ENCODE assay signal across 8 cellular contexts in the genomic region with DNA sequence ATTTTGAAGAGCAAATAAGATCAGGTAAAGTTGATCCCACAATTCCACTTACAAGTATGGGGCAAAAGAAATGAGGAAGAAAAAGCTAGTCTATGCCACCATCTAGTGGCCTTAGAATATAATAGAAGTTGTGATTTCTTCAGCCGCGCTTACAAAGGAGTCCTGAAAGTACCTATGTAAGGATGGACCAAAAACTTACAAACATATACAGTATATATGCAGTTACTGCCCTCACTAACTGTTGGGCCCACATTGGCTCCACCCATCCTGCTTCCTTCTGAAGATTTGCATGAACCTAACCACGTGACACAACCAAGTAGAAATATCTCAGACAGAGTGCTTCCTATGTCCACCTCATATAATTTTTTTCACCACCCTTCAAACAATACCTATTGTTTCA. TPM values are rescaled to one million over a fixed set of nuclear protein-coding genes. Genes with fewer than 3 reads are reported as not detected.
A peak's percentile ranks its signal among the peaks of the same experiment; 100 is the strongest.
DNase-seq lines count a peak whose midpoint lies in the region; ATAC-seq and TF ChIP-seq lines count a peak whose summit lies in the region.

No MANE protein-coding gene starts in this region.

- H3K9me3 ChIP-seq in cardiac muscle cell (ENCODE audit: low read depth), result no peaks in the 10 kb centered on the region
- H3K9me3 ChIP-seq in right cardiac atrium (ENCODE audit: control insufficient read depth, low read length), result no peaks in the 10 kb centered on the region
- H3K9me3 ChIP-seq in OCI-LY1 (ENCODE audit: low read length), result no peaks in the 10 kb centered on the region
- H3K9me3 ChIP-seq in naive thymus-derived CD4-positive, alpha-beta T cell (ENCODE audit: control insufficient read depth in 2 of 3, low read length in 3 of 3), result no peaks in the 10 kb centered on the region

- H3K9me3 Mint-ChIP-seq in naive thymus-derived CD4-positive, alpha-beta T cell, result no peaks in the 10 kb centered on the region

- TF ChIP-seq CTCF in cardiac muscle cell (IDR thresholded peaks at IDR 0.05; ENCODE audit: low read depth, low read length) (peak; percentile 46), LNCAP (IDR thresholded peaks at IDR 0.05) (peak; percentile 59), OCI-LY1 (IDR thresholded peaks at IDR 0.05; ENCODE audit: low read length) (peak; percentile 63)

- POLR2A ChIA-PET in naive thymus-derived CD4-positive, alpha-beta T cell (lab: Charles Lee), result no interaction called here

- no peak for ATAC-seq in right cardiac atrium
- ATAC-seq in naive thymus-derived CD4-positive, alpha-beta T cell, result peak; percentile 22

- H2AFZ ChIP-seq in OCI-LY1 (ENCODE audit: low read length), result no peak overlapping the region

- H3K79me2 ChIP-seq in OCI-LY1 (ENCODE audit: insufficient read depth, low read length), result no peaks in the 10 kb centered on the region

- no peak overlapping the region for H3K9ac ChIP-seq in OCI-LY1 (ENCODE audit: low read length)

- peak; percentile 56 to 70 for DNase-seq in cardiac muscle cell (ENCODE audit: low read depth in 1 of 2, low spot score in 1 of 2)
- DNase-seq in right cardiac atrium, result no peak
- DNase-seq in HCEC 1CT, result peak; percentile 57
- peak; percentile 57 for DNase-seq in dedifferentiated amniotic fluid mesenchymal stem cell (ENCODE audit: extremely low spot score)
- peak in 3 of 9 donors; percentile 1 to 8 (median 7) for DNase-seq in naive thymus-derived CD4-positive, alpha-beta T cell
- no peak for DNase-seq in NK-92 treated with Interleukin-12 subunit alpha and Interleukin-12 subunit beta, amount 100 ng/mL, for 24 hours (lab: John Stamatoyannopoulos, UW)

- intact Hi-C loops in right cardiac atrium (cut with DNase I), result no loop called here
- intact Hi-C loops in naive thymus-derived CD4-positive, alpha-beta T cell (cut with micrococcal nuclease), result no loop called here

- H3K27ac ChIP-seq in cardiac muscle cell (no peak overlapping the region), right cardiac atrium (ENCODE audit: low read length) (no peak overlapping the region), OCI-LY1 (ENCODE audit: low read depth, low read length, poor library complexity, severe bottlenecking) (no peak overlapping the region)
- no peak overlapping the region for H3K27ac ChIP-seq in naive thymus-derived CD4-positive, alpha-beta T cell (ENCODE audit: low read depth, low read length)

- CTCF ChIA-PET in naive thymus-derived CD4-positive, alpha-beta T cell (lab: Charles Lee), result interaction anchor here (0.6 kb wide), 1 partner anchor 807 kb away, joined by 3 read pairs; no protein-coding TSS in a partner anchor

- no peak overlapping the region for H3K4me2 ChIP-seq in OCI-LY1 (ENCODE audit: low read length)

- WGBS in right cardiac atrium, result 9% methylated on average over 3 of the region's 3 CpGs

- H3K4me3 ChIP-seq in cardiac muscle cell (no peak overlapping the region), right cardiac atrium (ENCODE audit: low read length) (no peak overlapping the region), OCI-LY1 (ENCODE audit: low read depth, low read length, poor library complexity, severe bottlenecking) (no peak overlapping the region)
- no peak overlapping the region for H3K4me3 ChIP-seq in naive thymus-derived CD4-positive, alpha-beta T cell (ENCODE audit: low read length)

- peaks cover 0 to 6% (median 0%) of the 10 kb centered on the region in 7 donors for H3K4me1 Mint-ChIP-seq in naive thymus-derived CD4-positive, alpha-beta T cell

- no peaks in the 10 kb centered on the region for H3K36me3 ChIP-seq in cardiac muscle cell
- no peaks in the 10 kb centered on the region for H3K36me3 ChIP-seq in OCI-LY1 (ENCODE audit: insufficient read depth, low read length)
- no peaks in the 10 kb centered on the region for H3K36me3 ChIP-seq in naive thymus-derived CD4-positive, alpha-beta T cell (ENCODE audit: control insufficient read depth in 2 of 3, insufficient read depth in 3 of 3, low read length in 3 of 3)

- H3K36me3 Mint-ChIP-seq in naive thymus-derived CD4-positive, alpha-beta T cell, result no peaks in the 10 kb centered on the region

- H3K4me1 ChIP-seq in cardiac muscle cell (ENCODE audit: low read depth) (no peaks in the 10 kb centered on the region), right cardiac atrium (ENCODE audit: control insufficient read depth, insufficient read depth, low read length) (no peaks in the 10 kb centered on the region), OCI-LY1 (ENCODE audit: insufficient read depth, low read length, severe bottlenecking) (no peaks in the 10 kb centered on the region)
- H3K4me1 ChIP-seq in naive thymus-derived CD4-positive, alpha-beta T cell (ENCODE audit: control insufficient read depth in 2 of 2, insufficient read depth in 2 of 2, low read length in 2 of 2), result no peaks in the 10 kb centered on the region

- no peaks in the 10 kb centered on the region for H3F3A ChIP-seq in OCI-LY1 (ENCODE audit: insufficient read depth, low read length)

- H3K27me3 ChIP-seq in cardiac muscle cell (no peaks in the 10 kb centered on the region), right cardiac atrium (ENCODE audit: control insufficient read depth, insufficient read depth) (no peaks in the 10 kb centered on the region), OCI-LY1 (ENCODE audit: insufficient read depth, low read length) (no peaks in the 10 kb centered on the region)
- no peaks in the 10 kb centered on the region for H3K27me3 ChIP-seq in naive thymus-derived CD4-positive, alpha-beta T cell (ENCODE audit: control insufficient read depth in 2 of 2, insufficient read depth in 2 of 2, low read length in 2 of 2)

- H3K27me3 Mint-ChIP-seq in naive thymus-derived CD4-positive, alpha-beta T cell, result peaks cover 0 to 5% (median 0%) of the 10 kb centered on the region in 5 donors

- H3K27ac Mint-ChIP-seq in naive thymus-derived CD4-positive, alpha-beta T cell, result no peak overlapping the region

- H3K4me3 Mint-ChIP-seq in naive thymus-derived CD4-positive, alpha-beta T cell, result no peak overlapping the region

- no peaks in the 10 kb centered on the region for H4K20me1 ChIP-seq in OCI-LY1 (ENCODE audit: insufficient read depth, low read length)

- H3K9me2 ChIP-seq in OCI-LY1 (ENCODE audit: low read depth, low read length), result no peaks in the 10 kb centered on the region

RNA-seq across cellular contexts. Expression of a gene that starts 11.7 kb away (rescaled TPM):
- total RNA-seq in cardiac muscle cell (not detected in 2 replicates), right cardiac atrium (not detected)
- polyA plus RNA-seq in cardiac muscle cell (0.31 TPM in 1 of 2 replicates, not detected in the other), right cardiac atrium (not detected)
- not detected for total RNA-seq in naive thymus-derived CD4-positive, alpha-beta T cell
- polyA plus RNA-seq in naive thymus-derived CD4-positive, alpha-beta T cell, result not detected

Comparison
In these comparisons a context has a peak if more than half of its experiments do, and no peak if none do; other contexts are left out.
1. DNase-seq: peak in cardiac muscle cell (2 of 2), HCEC 1CT (single experiment) and dedifferentiated amniotic fluid mesenchymal stem cell (single experiment); none in right cardiac atrium (0 of 3) and NK-92 treated with Interleukin-12 subunit alpha and Interleukin-12 subunit beta, amount 100 ng/mL, for 24 hours (single experiment).
2. Peak in every context shown above with its lines, with median percentiles within 50 percentile points of each other: CTCF ChIP-seq.